In the genomic region with DNA sequence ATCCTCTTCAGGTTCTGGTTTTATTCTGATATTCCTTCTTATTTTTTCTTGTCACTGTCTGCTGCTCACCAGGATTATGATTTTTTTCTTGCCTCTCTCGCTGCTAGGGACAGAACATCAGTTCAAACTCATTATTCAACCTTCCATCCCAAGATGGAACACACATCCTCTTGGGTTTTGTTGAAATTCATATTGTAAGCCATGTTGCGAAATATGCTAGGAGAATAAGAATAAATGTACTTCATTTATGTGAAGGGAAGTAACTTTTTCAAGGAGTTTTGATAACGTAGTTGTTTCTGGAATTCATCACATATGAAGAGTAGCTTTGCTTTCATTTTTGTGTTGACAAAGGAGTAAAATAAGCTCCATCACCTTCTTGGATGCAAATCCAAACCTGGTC, we compare ENCODE assay signal across 26 cellular contexts.
DNase-seq lines count a peak whose midpoint lies in the region; TF ChIP-seq lines count a peak whose summit lies in the region.
"Had no signal": no experiment of that assay in that cellular context is flagged by ENCODE, and none has a peak within 500 bp of the region (broad histone marks: within the 10 kb centered on the region; RNA-seq: fewer than 3 reads in every experiment).

No MANE protein-coding gene starts in this region.

- H3K4me3 ChIP-seq in adipocyte (ENCODE audit: low read length), result no peak overlapping the region
- H3K4me3 ChIP-seq in fibroblast of pulmonary artery (replicated peaks; ENCODE audit: low read depth, low read length), result no peak overlapping the region
- H3K4me3 ChIP-seq in vagina, result no peak overlapping the region
- no peak overlapping the region for H3K4me3 ChIP-seq in esophagus muscularis mucosa
- no peak overlapping the region for H3K4me3 ChIP-seq in colonic mucosa
- H3K4me3 ChIP-seq: GM12878, PC-9, SJSA1 had no signal

- peaks cover 26% of the 10 kb centered on the region for H3K4me1 ChIP-seq in adipocyte (ENCODE audit: control insufficient read depth, insufficient read depth, low read length)
- peaks cover 27% of the 10 kb centered on the region for H3K4me1 ChIP-seq in vagina
- no peaks in the 10 kb centered on the region for H3K4me1 ChIP-seq in esophagus muscularis mucosa
- no peaks in the 10 kb centered on the region for H3K4me1 ChIP-seq in colonic mucosa
- H3K4me1 ChIP-seq: SJSA1 had no signal

- 88% methylated on average over 3 of the region's 3 CpGs for WGBS in esophagus muscularis mucosa

- H3K9ac ChIP-seq in adipocyte (ENCODE audit: low read length) (no peak overlapping the region), colonic mucosa (ENCODE audit: low read depth in 2 of 2, low read length in 2 of 2) (no peak overlapping the region)

- TF ChIP-seq CTCF in fibroblast of pulmonary artery (IDR thresholded peaks at IDR 0.05; ENCODE audit: low read length, missing control alignments), result no peak
- no peak for TF ChIP-seq CTCF in vagina (IDR thresholded peaks at IDR 0.05)
- no peak for TF ChIP-seq CTCF in esophagus muscularis mucosa (IDR thresholded peaks at IDR 0.05)
- TF ChIP-seq CTCF in colonic mucosa (IDR thresholded peaks at IDR 0.05), result no peak

- H3K27me3 ChIP-seq in adipocyte (replicated peaks; ENCODE audit: control insufficient read depth, insufficient read depth, low read length) (no peaks in the 10 kb centered on the region), vagina (no peaks in the 10 kb centered on the region), esophagus muscularis mucosa (no peaks in the 10 kb centered on the region), colonic mucosa (no peaks in the 10 kb centered on the region)
- H3K27me3 ChIP-seq: SJSA1 had no signal

- TF ChIP-seq POLR2A in vagina (IDR thresholded peaks at IDR 0.05) (no peak), esophagus muscularis mucosa (IDR thresholded peaks at IDR 0.05; ENCODE audit: low read depth) (no peak), erythroblast (IDR thresholded peaks at IDR 0.05; ENCODE audit: low read length) (no peak)

- no peak for TF ChIP-seq RAD21 in Ishikawa (IDR thresholded peaks at IDR 0.05; ENCODE audit: low read depth)

- intact Hi-C loops in vagina (cut with DNase I) (no loop called here), esophagus muscularis mucosa (cut with DNase I) (no loop called here), colonic mucosa (cut with DNase I) (no loop called here)

- H3K36me3 ChIP-seq in adipocyte (ENCODE audit: control insufficient read depth, insufficient read depth, low read length, severe bottlenecking), result no peaks in the 10 kb centered on the region
- no peaks in the 10 kb centered on the region for H3K36me3 ChIP-seq in vagina
- peaks cover 0 to 9% (median 2%) of the 10 kb centered on the region in 4 donors for H3K36me3 ChIP-seq in esophagus muscularis mucosa
- H3K36me3 ChIP-seq in colonic mucosa, result no peaks in the 10 kb centered on the region

- DNase-seq in adipocyte (ENCODE audit: low read depth), result peak; percentile 45
- peak; percentile 40 for DNase-seq in fibroblast of pulmonary artery (ENCODE audit: low read depth)
- no peak for DNase-seq in vagina (ENCODE audit: extremely low spot score in 2 of 2)
- DNase-seq in esophagus muscularis mucosa (ENCODE audit: extremely low spot score), result no peak
- DNase-seq in erythroblast (lab: John Stamatoyannopoulos, UW), result no peak
- DNase-seq in colonic mucosa, result no peak
- DNase-seq: Caco-2; CD8-positive, alpha-beta T cell; DMS79; EL; GDM1; GOT3; HCEC 1CT; Kasumi-1; NCI-H1105; NCI-H1436 treated with DMSO at 0.1 percent for 48 hours; NCI-H1930; NCI-H2107; NCI-H446; NCI-H524 treated with DMSO at 0.1 percent for 48 hours; NCI-H82; PC-9 had no signal

- H3K27ac ChIP-seq in vagina (peak overlapping the region; percentile 80), esophagus muscularis mucosa (replicated peaks in 1 of 4) (no peak overlapping the region), colonic mucosa (no peak overlapping the region)
- H3K27ac ChIP-seq: C4-2B, PC-9, SJSA1 had no signal

- H3K9me3 ChIP-seq in adipocyte (ENCODE audit: control insufficient read depth, low read length), result no peaks in the 10 kb centered on the region
- no peaks in the 10 kb centered on the region for H3K9me3 ChIP-seq in vagina
- H3K9me3 ChIP-seq in esophagus muscularis mucosa, result no peaks in the 10 kb centered on the region
- no peaks in the 10 kb centered on the region for H3K9me3 ChIP-seq in colonic mucosa
- H3K9me3 ChIP-seq: Caco-2, SJSA1 had no signal

- no peak for TF ChIP-seq EP300 in Ishikawa (IDR thresholded peaks at IDR 0.05; ENCODE audit: borderline replicate concordance)
- TF ChIP-seq EP300 in esophagus muscularis mucosa (IDR thresholded peaks at IDR 0.05), result no peak

TF ChIP-seq in Ishikawa, 13 proteins besides CTCF, POLR2A, EP300 and RAD21:
- TF ChIP-seq CEBPB (IDR thresholded peaks at IDR 0.05) (peak; percentile 13; the same call in 1 of the 2 replicates), TAF1 (IDR thresholded peaks at IDR 0.05; ENCODE audit: low read depth) (no peak)

Comparison
In these comparisons a context has a peak if more than half of its experiments do, and no peak if none do; other contexts are left out.
1. DNase-seq: peak in adipocyte (single experiment) and fibroblast of pulmonary artery (single experiment); none in vagina (0 of 2), esophagus muscularis mucosa (single experiment), erythroblast (0 of 2) and colonic mucosa (single experiment).